8 cellular contexts compared by ENCODE assay signal in genomic region chr13:72230131-72230530, GRCh38.
"Had no signal": no experiment of that assay in that cellular context is flagged by ENCODE, and none has a peak within 500 bp of the region (broad histone marks: within the 10 kb centered on the region; RNA-seq: fewer than 3 reads in every experiment).

No MANE protein-coding gene starts in this region.

- H3K9ac ChIP-seq: GM23248 had no signal

- H3K27ac ChIP-seq: GM23248 had no signal

- H3K4me3 ChIP-seq: GM23248, K562 had no signal

- H2AFZ ChIP-seq: GM23248 had no signal

- FAIRE-seq: H54, HTR-8/SVneo, K562 had no signal

- ATAC-seq: K562 had no signal

- DNase-seq: GM23248, GOT3, H9, HCEC 1CT, IMR-90 had no signal
